Comparison of ENCODE assay signal across 1 cellular context in the genomic region with DNA sequence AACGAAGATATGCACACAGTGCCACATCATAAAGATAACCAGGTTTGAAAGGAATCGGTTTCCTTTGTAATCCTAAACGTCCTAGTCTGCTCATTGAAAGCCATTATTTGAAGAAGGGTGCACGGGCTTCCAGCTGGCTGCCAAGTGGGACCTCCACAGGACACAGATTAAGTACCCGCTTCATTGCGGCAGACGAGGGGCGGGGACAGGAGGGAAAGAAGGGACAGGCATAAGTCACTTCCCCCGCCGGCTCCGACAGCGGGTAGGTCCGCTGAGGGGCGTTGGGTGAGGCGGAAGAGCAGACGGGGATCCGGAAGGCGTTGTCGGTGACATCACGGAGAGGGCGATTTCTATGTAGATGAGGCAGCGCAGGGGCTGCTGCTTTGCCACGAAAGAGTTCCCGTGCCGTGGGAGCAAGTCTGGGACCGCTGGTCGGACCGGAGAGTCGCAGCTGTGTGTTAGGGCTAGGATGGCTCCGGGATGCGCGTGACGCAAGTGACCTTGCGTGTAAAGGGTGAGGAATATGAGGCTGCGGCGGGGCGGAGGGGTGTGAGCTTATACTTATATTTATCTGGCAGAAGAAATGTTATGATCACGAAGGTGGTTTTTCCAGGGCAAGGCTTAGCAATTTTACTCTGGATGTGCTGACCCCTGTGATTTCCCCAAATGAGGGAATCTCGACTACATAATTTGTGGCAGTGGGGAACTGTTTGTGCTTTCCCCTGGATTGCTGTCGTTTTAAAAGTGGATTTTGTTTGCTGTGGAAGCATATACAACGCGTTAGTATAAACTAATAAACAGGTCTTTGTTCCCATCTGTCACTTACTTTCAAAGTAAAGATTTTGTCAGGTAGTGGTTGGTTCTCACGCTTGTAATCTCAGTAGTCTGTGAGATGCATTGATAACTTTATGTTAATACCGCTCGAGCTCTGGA.
TF ChIP-seq lines count a peak whose summit lies in the region.
"Not testable (repeated sequence)": the region's sequence is repeated elsewhere in the genome, so short reads cannot be mapped to it uniquely, and the experiment has no call there.

No MANE protein-coding gene starts in this region.

TF ChIP-seq in HepG2, 621 proteins besides CTCF, POLR2A, EP300 and RAD21 (continued from another document and continues in another):
- TF ChIP-seq, protein P1, sequence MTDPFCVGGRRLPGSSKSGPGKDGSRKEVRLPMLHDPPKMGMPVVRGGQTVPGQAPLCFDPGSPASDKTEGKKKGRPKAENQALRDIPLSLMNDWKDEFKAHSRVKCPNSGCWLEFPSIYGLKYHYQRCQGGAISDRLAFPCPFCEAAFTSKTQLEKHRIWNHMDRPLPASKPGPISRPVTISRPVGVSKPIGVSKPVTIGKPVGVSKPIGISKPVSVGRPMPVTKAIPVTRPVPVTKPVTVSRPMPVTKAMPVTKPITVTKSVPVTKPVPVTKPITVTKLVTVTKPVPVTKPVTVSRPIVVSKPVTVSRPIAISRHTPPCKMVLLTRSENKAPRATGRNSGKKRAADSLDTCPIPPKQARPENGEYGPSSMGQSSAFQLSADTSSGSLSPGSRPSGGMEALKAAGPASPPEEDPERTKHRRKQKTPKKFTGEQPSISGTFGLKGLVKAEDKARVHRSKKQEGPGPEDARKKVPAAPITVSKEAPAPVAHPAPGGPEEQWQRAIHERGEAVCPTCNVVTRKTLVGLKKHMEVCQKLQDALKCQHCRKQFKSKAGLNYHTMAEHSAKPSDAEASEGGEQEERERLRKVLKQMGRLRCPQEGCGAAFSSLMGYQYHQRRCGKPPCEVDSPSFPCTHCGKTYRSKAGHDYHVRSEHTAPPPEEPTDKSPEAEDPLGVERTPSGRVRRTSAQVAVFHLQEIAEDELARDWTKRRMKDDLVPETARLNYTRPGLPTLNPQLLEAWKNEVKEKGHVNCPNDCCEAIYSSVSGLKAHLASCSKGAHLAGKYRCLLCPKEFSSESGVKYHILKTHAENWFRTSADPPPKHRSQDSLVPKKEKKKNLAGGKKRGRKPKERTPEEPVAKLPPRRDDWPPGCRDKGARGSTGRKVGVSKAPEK (CRISPR knock-in tag; IDR thresholded peaks at IDR 0.05; ENCODE audit: borderline replicate concordance), result 0 out of 2 replicates have a peak, but pooled peaks have one; percentile 34
- TF ChIP-seq THAP11 (CRISPR knock-in tag; IDR thresholded peaks at IDR 0.05) (peak; percentile 60), GATAD1 (CRISPR knock-in tag; IDR thresholded peaks at IDR 0.05) (peak; percentile 74), MEF2D (CRISPR knock-in tag; IDR thresholded peaks at IDR 0.05) (0 out of 2 replicates have a peak, but pooled peaks have one; percentile 31), ZBTB20 (CRISPR knock-in tag; IDR thresholded peaks at IDR 0.05; ENCODE audit: borderline replicate concordance, low read depth) (0 out of 2 replicates have a peak, but pooled peaks have one; percentile 32), FOXA3 (CRISPR knock-in tag; IDR thresholded peaks at IDR 0.05) (peak; percentile 22; the same call in 1 of the 2 replicates), PHF21A (CRISPR knock-in tag; IDR thresholded peaks at IDR 0.05) (0 out of 2 replicates have a peak, but pooled peaks have one; percentile 26), SAP130 (CRISPR knock-in tag; IDR thresholded peaks at IDR 0.05; ENCODE audit: low read depth) (peak; percentile 86), KLF16 (CRISPR knock-in tag; IDR thresholded peaks at IDR 0.05) (peak in 1 of 2 experiments; percentile 72; a peak in 2 of 4 replicates), SNAPC5 (CRISPR knock-in tag; IDR thresholded peaks at IDR 0.05; ENCODE audit: borderline replicate concordance) (peak; percentile 99), NFAT5 (CRISPR knock-in tag; IDR thresholded peaks at IDR 0.05) (0 out of 2 replicates have a peak, but pooled peaks have one; percentile 68), ATF7-NPFF (CRISPR knock-in tag; IDR thresholded peaks at IDR 0.05; ENCODE audit: low read depth) (0 out of 2 replicates have a peak, but pooled peaks have one; percentile 67), ZFP1 (CRISPR knock-in tag; IDR thresholded peaks at IDR 0.05) (peak; percentile 48; the same call in 1 of the 2 replicates), ZNF614 (CRISPR knock-in tag; IDR thresholded peaks at IDR 0.05; ENCODE audit: borderline replicate concordance) (0 out of 2 replicates have a peak, but pooled peaks have one; percentile 14), SP5 (CRISPR knock-in tag; IDR thresholded peaks at IDR 0.05; ENCODE audit: borderline replicate concordance, low read depth) (0 out of 2 replicates have a peak, but pooled peaks have one; percentile 27), POLR2AphosphoS5 (IDR thresholded peaks at IDR 0.05; ENCODE audit: low read depth, low read length) (peak; percentile 79), YEATS2 (CRISPR knock-in tag; IDR thresholded peaks at IDR 0.05; ENCODE audit: borderline replicate concordance) (peak; percentile 45; the same call in 1 of the 2 replicates), ELF1 (CRISPR knock-in tag; IDR thresholded peaks at IDR 0.05) (peak; percentile 77), MIXL1 (CRISPR knock-in tag; IDR thresholded peaks at IDR 0.05) (0 out of 2 replicates have a peak, but pooled peaks have one; percentile 11), SPEN (CRISPR knock-in tag; IDR thresholded peaks at IDR 0.05; ENCODE audit: low read depth) (peak; percentile 25; the same call in 1 of the 2 replicates), SALL2 (CRISPR knock-in tag; IDR thresholded peaks at IDR 0.05) (peak; percentile 46; the same call in 1 of the 2 replicates), HDAC2 (CRISPR knock-in tag; IDR thresholded peaks at IDR 0.05) (peak; percentile 39; the same call in 1 of the 2 replicates), ELF3 (CRISPR knock-in tag; IDR thresholded peaks at IDR 0.05) (peak; percentile 58; the same call in 1 of the 2 replicates), ZGPAT (CRISPR knock-in tag; IDR thresholded peaks at IDR 0.05) (peak; percentile 45; the same call in 1 of the 2 replicates), ZNF292 (CRISPR knock-in tag; IDR thresholded peaks at IDR 0.05; ENCODE audit: borderline replicate concordance, low read depth) (0 out of 2 replicates have a peak, but pooled peaks have one; percentile 42), ATF4 (CRISPR knock-in tag; IDR thresholded peaks at IDR 0.05) (0 out of 4 replicates have a peak, but pooled peaks of 1 of the 2 experiments have one; percentile 28), HIVEP1 (CRISPR knock-in tag; IDR thresholded peaks at IDR 0.05) (peak; percentile 61; the same call in 1 of the 2 replicates), ZNF788 (CRISPR knock-in tag; IDR thresholded peaks at IDR 0.05; ENCODE audit: borderline replicate concordance) (peak; percentile 38; the same call in 1 of the 2 replicates), TBX2 (CRISPR knock-in tag; IDR thresholded peaks at IDR 0.05; ENCODE audit: borderline replicate concordance) (peak; percentile 52; the same call in 1 of the 2 replicates), NONO (CRISPR knock-in tag; conservative IDR thresholded peaks at IDR 0.05) (peak; percentile 48; the same call in 1 of the 2 replicates)
- TF ChIP-seq, protein P2, sequence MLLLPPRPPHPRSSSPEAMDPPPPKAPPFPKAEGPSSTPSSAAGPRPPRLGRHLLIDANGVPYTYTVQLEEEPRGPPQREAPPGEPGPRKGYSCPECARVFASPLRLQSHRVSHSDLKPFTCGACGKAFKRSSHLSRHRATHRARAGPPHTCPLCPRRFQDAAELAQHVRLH (CRISPR knock-in tag; IDR thresholded peaks at IDR 0.05; ENCODE audit: borderline replicate concordance, low read depth), result peak; percentile 70; the same call in 1 of the 2 replicates
- TF ChIP-seq, protein P3, sequence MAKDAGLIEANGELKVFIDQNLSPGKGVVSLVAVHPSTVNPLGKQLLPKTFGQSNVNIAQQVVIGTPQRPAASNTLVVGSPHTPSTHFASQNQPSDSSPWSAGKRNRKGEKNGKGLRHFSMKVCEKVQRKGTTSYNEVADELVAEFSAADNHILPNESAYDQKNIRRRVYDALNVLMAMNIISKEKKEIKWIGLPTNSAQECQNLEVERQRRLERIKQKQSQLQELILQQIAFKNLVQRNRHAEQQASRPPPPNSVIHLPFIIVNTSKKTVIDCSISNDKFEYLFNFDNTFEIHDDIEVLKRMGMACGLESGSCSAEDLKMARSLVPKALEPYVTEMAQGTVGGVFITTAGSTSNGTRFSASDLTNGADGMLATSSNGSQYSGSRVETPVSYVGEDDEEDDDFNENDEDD (CRISPR knock-in tag; IDR thresholded peaks at IDR 0.05; ENCODE audit: borderline replicate concordance), result peak; percentile 31; the same call in 1 of the 2 replicates
- TF ChIP-seq, protein P4, sequence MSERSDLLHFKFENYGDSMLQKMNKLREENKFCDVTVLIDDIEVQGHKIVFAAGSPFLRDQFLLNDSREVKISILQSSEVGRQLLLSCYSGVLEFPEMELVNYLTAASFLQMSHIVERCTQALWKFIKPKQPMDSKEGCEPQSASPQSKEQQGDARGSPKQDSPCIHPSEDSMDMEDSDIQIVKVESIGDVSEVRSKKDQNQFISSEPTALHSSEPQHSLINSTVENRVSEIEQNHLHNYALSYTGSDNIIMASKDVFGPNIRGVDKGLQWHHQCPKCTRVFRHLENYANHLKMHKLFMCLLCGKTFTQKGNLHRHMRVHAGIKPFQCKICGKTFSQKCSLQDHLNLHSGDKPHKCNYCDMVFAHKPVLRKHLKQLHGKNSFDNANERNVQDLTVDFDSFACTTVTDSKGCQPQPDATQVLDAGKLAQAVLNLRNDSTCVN (CRISPR knock-in tag; IDR thresholded peaks at IDR 0.05; ENCODE audit: borderline replicate concordance), result 0 out of 2 replicates have a peak, but pooled peaks have one; percentile 21
- TF ChIP-seq NONO (IDR thresholded peaks at IDR 0.05), result not testable (repeated sequence)
